ENCODE assay signal across 6 cellular contexts in genomic region chr3:85337895-85338294, GRCh38.
"Had no signal": no experiment of that assay in that cellular context is flagged by ENCODE, and none has a peak within 500 bp of the region (broad histone marks: within the 10 kb centered on the region; RNA-seq: fewer than 3 reads in every experiment).

No MANE protein-coding gene starts in this region.

- DNase-seq: H9, HCEC 1CT, IMR-90, KG1 had no signal

- H3K4me3 ChIP-seq: GM23338, K562 had no signal

- ATAC-seq: GM23338, K562 had no signal

- H3K4me2 ChIP-seq: GM23338 had no signal

- H2AFZ ChIP-seq: GM23338 had no signal
